26 cellular contexts compared by ENCODE assay signal in genomic region chr1:111054656-111055055, GRCh38.
"Had no signal": no experiment of that assay in that cellular context is flagged by ENCODE, and none has a peak within 500 bp of the region (broad histone marks: within the 10 kb centered on the region; RNA-seq: fewer than 3 reads in every experiment).

No MANE protein-coding gene starts in this region.

- H3K9ac ChIP-seq: neural progenitor cell, parathyroid adenoma had no signal

- ATAC-seq: natural killer cell; psoas muscle; right cardiac atrium; right lobe of liver; stimulated activated effector memory CD8-positive, alpha-beta T cell treated with anti-CD3 and anti-CD28 coated beads, Interleukin-12 subunit alpha, Interleukin-12 subunit beta, amount 100 ng/mL, for 72 hours; stimulated activated naive B cell treated with anti-CD40 and anti-IgM and Interleukin-4, amounts not matched to agents 10 μg/mL and 1 μg/mL and 100 μg/mL, for 72 hours had no signal

- H3K27me3 ChIP-seq: neural progenitor cell, ovary, right lobe of liver, sigmoid colon, stomach, thyroid gland, tibial nerve, upper lobe of left lung, vagina had no signal

- DNase-seq: natural killer cell; occipital lobe; ovary; posterior cingulate gyrus; psoas muscle; right cardiac atrium; right lobe of liver; sigmoid colon; small intestine; stimulated activated CD4-positive, alpha-beta T cell treated with anti-CD3 and anti-CD28 coated beads, Interleukin-15, amount 100 ng/mL, for 24 hours; stimulated activated CD4-positive, alpha-beta T cell treated with anti-CD3 and anti-CD28 coated beads, Interleukin-2, amount 100 ng/mL, for 24 hours; stimulated activated CD4-positive, alpha-beta T cell treated with anti-CD3 and anti-CD28 coated beads, Interleukin-2, amount 100 ng/mL, for 48 hours; stimulated activated CD4-positive, alpha-beta T cell treated with anti-CD3 and anti-CD28 coated beads, Interleukin-4, amount 100 ng/mL, for 24 hours; stimulated activated naive B cell treated with anti-CD40 and anti-IgM and Interleukin-4, amounts not matched to agents 10 μg/mL and 1 μg/mL and 100 μg/mL, for 72 hours; stimulated activated naive CD4-positive, alpha-beta T cell treated with Interleukin-2 at 50 U/mL for 16 hours; stomach; thyroid gland; trophoblast cell; upper lobe of left lung had no signal

- H3K4me2 ChIP-seq: neural progenitor cell had no signal

- FAIRE-seq: small intestine, urothelium cell line had no signal

- H3K79me2 ChIP-seq: parathyroid adenoma had no signal

- H3K36me3 ChIP-seq: neural progenitor cell, ovary, right lobe of liver, sigmoid colon, stomach, thoracic aorta, thyroid gland, tibial nerve, upper lobe of left lung, vagina had no signal

- H3K4me1 ChIP-seq: neural progenitor cell, parathyroid adenoma, psoas muscle, right lobe of liver, sigmoid colon, stomach, thyroid gland, tibial nerve, upper lobe of left lung, vagina had no signal

- H2AFZ ChIP-seq: neural progenitor cell, parathyroid adenoma had no signal

- H3K9me3 ChIP-seq: ovary, psoas muscle, right lobe of liver, sigmoid colon, stomach, thoracic aorta, thyroid gland, tibial nerve, upper lobe of left lung, vagina had no signal

- H3K4me3 ChIP-seq: neural progenitor cell, ovary, psoas muscle, right lobe of liver, sigmoid colon, stomach, thoracic aorta, thyroid gland, tibial nerve, upper lobe of left lung, vagina had no signal

- H3K27ac ChIP-seq: neural progenitor cell, ovary, parathyroid adenoma, psoas muscle, right lobe of liver, sigmoid colon, stomach, thoracic aorta, thyroid gland, tibial nerve, upper lobe of left lung, vagina had no signal
